ENCODE assay signal across 8 cellular contexts in genomic region chr9:134066923-134067851, GRCh38.
A peak's percentile ranks its signal among the peaks of the same experiment; 100 is the strongest.
DNase-seq lines count a peak whose midpoint lies in the region; ATAC-seq and TF ChIP-seq lines count a peak whose summit lies in the region.

No MANE protein-coding gene starts in this region.

- peak; percentile 39 for DNase-seq in stimulated activated CD4-positive, alpha-beta T cell treated with anti-CD3 and anti-CD28 coated beads, Interleukin-12 subunit alpha, Interleukin-12 subunit beta, amount 100 ng/mL, for 4 hours
- DNase-seq in stimulated activated CD4-positive, alpha-beta T cell treated with anti-CD3 and anti-CD28 coated beads, Interleukin-1b, Interleukin-23, amount 100 ng/mL, for 48 hours = no peak
- DNase-seq in SW480 (ENCODE audit: low spot score) (peak; percentile 11), brain microvascular endothelial cell (no peak), kidney tubule cell (ENCODE audit: low spot score) (peak; percentile 31), kidney glomerular epithelial cell (lab: John Stamatoyannopoulos, UW) (no peak)
- DNase-seq in stimulated activated CD8-positive, alpha-beta memory T cell treated with anti-CD3 and anti-CD28 coated beads, Interleukin-12 subunit alpha, Interleukin-12 subunit beta, amount 100 ng/mL, for 4 hours (ENCODE audit: low read depth) = peak; percentile 28

- in situ Hi-C loops in brain microvascular endothelial cell (cut with HindIII; ENCODE audit: low pct_ligation_motif_present, low sequenced_read_pairs) = no loop called here

- H3K4me3 ChIP-seq in brain microvascular endothelial cell (ENCODE audit: low read depth, low read length) = peak overlapping the region; percentile 84

- TF ChIP-seq CTCF in brain microvascular endothelial cell (IDR thresholded peaks at IDR 0.05; ENCODE audit: low read depth, low read length, missing control alignments) = no peak

- H3K27me3 ChIP-seq in brain microvascular endothelial cell (replicated peaks) = no peaks in the 10 kb centered on the region

- no peaks in the 10 kb centered on the region for H3K36me3 ChIP-seq in brain microvascular endothelial cell (replicated peaks)

- H3K27ac ChIP-seq in brain microvascular endothelial cell = peak overlapping the region; percentile 17

- peak; percentile 33 for ATAC-seq in HG03064 (IDR thresholded peaks at IDR 0.05; ENCODE audit: low read depth, unreplicated experiment)

Comparison
In these comparisons a context has a peak if more than half of its experiments do, and no peak if none do; other contexts are left out.
1. DNase-seq: peak in stimulated activated CD4-positive, alpha-beta T cell treated with anti-CD3 and anti-CD28 coated beads, Interleukin-12 subunit alpha, Interleukin-12 subunit beta, amount 100 ng/mL, for 4 hours (single experiment), SW480 (single experiment), kidney tubule cell (single experiment) and stimulated activated CD8-positive, alpha-beta memory T cell treated with anti-CD3 and anti-CD28 coated beads, Interleukin-12 subunit alpha, Interleukin-12 subunit beta, amount 100 ng/mL, for 4 hours (single experiment); none in stimulated activated CD4-positive, alpha-beta T cell treated with anti-CD3 and anti-CD28 coated beads, Interleukin-1b, Interleukin-23, amount 100 ng/mL, for 48 hours (single experiment), brain microvascular endothelial cell (single experiment) and kidney glomerular epithelial cell (single experiment).